ENCODE assay signal across 2 cellular contexts in the genomic region with DNA sequence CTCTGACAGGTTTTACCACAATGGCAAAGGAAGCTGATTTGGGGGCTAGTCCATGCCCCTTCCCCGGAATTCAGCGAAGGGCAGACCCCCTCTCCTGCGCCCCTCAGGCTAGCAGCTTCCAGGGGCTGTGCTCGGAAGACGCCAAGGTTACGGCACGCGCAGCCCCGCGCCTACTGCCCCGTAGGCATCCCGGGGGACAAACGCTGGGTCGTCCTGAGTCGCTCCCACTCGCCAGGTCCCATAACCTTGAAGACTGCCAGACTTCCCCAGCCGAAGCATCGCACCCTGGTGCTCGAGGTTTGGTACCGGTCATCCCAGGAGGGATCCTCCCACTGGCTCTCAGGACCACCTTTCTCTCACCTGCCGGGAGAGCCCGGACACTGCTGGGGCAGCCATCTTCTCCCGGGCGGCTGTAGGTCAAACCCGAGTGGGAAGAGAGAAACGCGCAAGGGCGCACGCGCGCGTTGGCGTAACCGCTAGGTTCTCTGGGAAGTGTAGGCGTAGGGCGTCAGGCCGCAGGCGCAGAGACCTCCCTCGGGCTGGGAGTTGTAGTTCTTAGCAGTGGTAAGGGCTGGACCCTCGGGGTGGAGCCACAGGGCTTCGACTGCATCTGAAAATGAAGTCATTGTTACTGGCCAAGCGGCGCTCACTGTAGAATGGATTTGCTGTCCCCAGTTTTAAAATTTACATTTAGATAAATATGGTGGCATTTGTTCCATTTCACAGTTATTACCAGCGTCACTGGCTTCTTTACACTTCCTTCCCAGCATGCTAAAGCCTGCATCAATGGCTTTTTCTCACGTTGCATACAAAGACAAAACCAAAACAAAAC.
TF ChIP-seq lines count a peak whose summit lies in the region.

A gene with protein sequence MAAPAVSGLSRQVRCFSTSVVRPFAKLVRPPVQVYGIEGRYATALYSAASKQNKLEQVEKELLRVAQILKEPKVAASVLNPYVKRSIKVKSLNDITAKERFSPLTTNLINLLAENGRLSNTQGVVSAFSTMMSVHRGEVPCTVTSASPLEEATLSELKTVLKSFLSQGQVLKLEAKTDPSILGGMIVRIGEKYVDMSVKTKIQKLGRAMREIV (minus strand): TSS at position 437 of the 832 bp plus-strand sequence. CDS start 41 bp downstream, at position 396.

TF ChIP-seq in IMR-90, 13 proteins besides CTCF, POLR2A, EP300 and RAD21:
- TF ChIP-seq CHD1 (IDR thresholded peaks at IDR 0.05; ENCODE audit: low read depth, low read length) (0 out of 2 replicates have a peak, but pooled peaks have one; percentile 68), MXI1 (IDR thresholded peaks at IDR 0.05; ENCODE audit: borderline replicate concordance, low read depth, low read length) (0 out of 2 replicates have a peak, but pooled peaks have one; percentile 37), CEBPB (IDR thresholded peaks at IDR 0.05; ENCODE audit: low read depth, low read length) (no peak), RCOR1 (IDR thresholded peaks at IDR 0.05; ENCODE audit: insufficient replicate concordance, low read length) (no peak)

TF ChIP-seq in endothelial cell of umbilical vein, 7 proteins besides CTCF, POLR2A, EP300 and RAD21:
- TF ChIP-seq POLR2AphosphoS5 (IDR thresholded peaks at IDR 0.05; ENCODE audit: insufficient read depth, low read depth, low read length) (peak; percentile 88), FOS (IDR thresholded peaks at IDR 0.05; ENCODE audit: borderline replicate concordance, insufficient read depth, low read length) (no peak)
TF ChIP-seq in endothelial cell of umbilical vein: peak in this region for 1.
